20 cellular contexts compared by ENCODE assay signal in genomic region chr1:201291917-201292316, GRCh38. TPM values are rescaled to one million over a fixed set of nuclear protein-coding genes. Genes with fewer than 3 reads are reported as not detected.
"Had no signal": no experiment of that assay in that cellular context is flagged by ENCODE, and none has a peak within 500 bp of the region (broad histone marks: within the 10 kb centered on the region; RNA-seq: fewer than 3 reads in every experiment).

No MANE protein-coding gene starts in this region.

- H3K4me3 ChIP-seq: right atrium auricular region, tibial nerve had no signal

- H3K27me3 ChIP-seq: right atrium auricular region had no signal

- H3K36me3 ChIP-seq: right atrium auricular region, tibial nerve had no signal

- H3K4me1 ChIP-seq: right atrium auricular region, tibial nerve had no signal

- DNase-seq: activated B cell treated with CpG ODN at 0.5 μM for 24 hours; activated CD4-positive, alpha-beta T cell treated with anti-CD3 and anti-CD28 coated beads, Interleukin-2, amount 10 ng/mL, durations not matched to agents 7 days and 5 days; activated CD8-positive, alpha-beta memory T cell treated with anti-CD3 and anti-CD28 coated beads for 24 hours; activated naive CD8-positive, alpha-beta T cell treated with anti-CD3 and anti-CD28 coated beads, Interleukin-2, amount 10 ng/mL, durations not matched to agents 7 days and 5 days; dermis blood vessel endothelial cell; effector memory CD8-positive, alpha-beta T cell; erythroblast; glutamatergic neuron; hypothalamus; mesendoderm; stimulated activated CD4-positive, alpha-beta T cell treated with anti-CD3 and anti-CD28 coated beads, Interleukin-15, amount 100 ng/mL, for 24 hours; stimulated activated CD4-positive, alpha-beta T cell treated with anti-CD3 and anti-CD28 coated beads, Interleukin-4, amount 100 ng/mL, for 1 hour; stimulated activated naive B cell treated with anti-CD40 and anti-IgM and Interleukin-4, amounts not matched to agents 10 μg/mL and 1 μg/mL and 100 μg/mL, for 72 hours had no signal

- ATAC-seq: effector memory CD8-positive, alpha-beta T cell; stimulated activated naive B cell treated with anti-CD40 and anti-IgM and Interleukin-4, amounts not matched to agents 10 μg/mL and 1 μg/mL and 100 μg/mL, for 72 hours had no signal

- H3K27ac ChIP-seq: right atrium auricular region, tibial nerve had no signal

- H3K9me3 ChIP-seq: right atrium auricular region, tibial nerve had no signal

RNA-seq across cellular contexts. Expression of gene PKP1, which starts 8.6 kb away (rescaled TPM):
- total RNA-seq: activated B cell treated with CpG ODN at 0.5 μM for 24 hours; activated CD4-positive, alpha-beta T cell treated with anti-CD3 and anti-CD28 coated beads, Interleukin-2, amount 10 ng/mL, durations not matched to agents 7 days and 5 days; activated naive CD8-positive, alpha-beta T cell treated with anti-CD3 and anti-CD28 coated beads, Interleukin-2, amount 10 ng/mL, durations not matched to agents 7 days and 5 days; activated T-helper 1 cell treated with anti-CD3 and anti-CD28 coated beads, Interleukin-12 subunit alpha, Interleukin-12 subunit beta, Interleukin-2, Interleukin-4 antibody, amounts not matched to agents 30 ng/mL and 10 ng/mL and 1 ng/mL, durations not matched to agents 14 hours and 24 hours and 36 hours; fibroblast of villous mesenchyme; liver; natural killer cell treated with Interleukin-12 subunit alpha and Interleukin-12 subunit beta and Interleukin-15 and Interleukin-18, amount 100 ng/mL, for 72 hours; T-helper 2 cell treated with Interferon-gamma antibody and Interleukin-4, amounts not matched to agents 100 ng/mL and 5 ng/mL, for 36 hours had no signal
